ENCODE assay signal across 10 cellular contexts in the genomic region with DNA sequence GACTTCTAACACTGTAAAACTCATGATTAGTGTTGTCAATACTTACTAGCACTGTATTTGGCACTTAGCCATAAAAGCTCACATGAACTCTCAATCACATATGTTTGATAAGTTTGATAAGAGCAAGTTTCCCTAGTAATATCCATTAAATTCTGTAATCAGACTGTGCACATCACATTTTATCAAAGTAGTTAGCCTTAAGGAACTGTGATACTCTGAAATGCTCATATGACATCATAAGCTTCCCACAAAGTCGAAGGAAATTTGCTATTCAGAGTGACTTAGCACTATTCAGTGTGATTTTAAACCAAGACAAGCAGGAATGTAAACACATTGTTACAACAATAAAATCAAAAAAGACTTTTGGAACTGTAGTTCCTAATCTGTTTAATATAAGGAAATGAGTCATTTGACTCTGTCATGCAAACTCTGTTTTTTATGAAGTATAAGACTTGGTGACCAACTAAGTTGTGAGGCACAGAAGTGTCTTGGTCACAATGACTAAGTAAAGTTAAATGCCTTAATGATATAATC. TPM values are rescaled to one million over a fixed set of nuclear protein-coding genes. Genes with fewer than 3 reads are reported as not detected.
DNase-seq lines count a peak whose midpoint lies in the region; ATAC-seq and TF ChIP-seq lines count a peak whose summit lies in the region.
"Had no signal": no experiment of that assay in that cellular context is flagged by ENCODE, and none has a peak within 500 bp of the region (broad histone marks: within the 10 kb centered on the region; RNA-seq: fewer than 3 reads in every experiment).

No MANE protein-coding gene starts in this region.

- H3K4me1 ChIP-seq in HUES48 (ENCODE audit: control insufficient read depth, insufficient read depth, low read length) (peaks cover 18% of the 10 kb centered on the region; the same call in 1 of the 2 replicates), gastrocnemius medialis (no peaks in the 10 kb centered on the region)
- H3K4me1 ChIP-seq: BLaER1, parathyroid adenoma had no signal

- peak overlapping the region; percentile 2 for H3K27ac ChIP-seq in HUES48 (ENCODE audit: low read depth, low read length)
- no peak overlapping the region for H3K27ac ChIP-seq in gastrocnemius medialis
- H3K27ac ChIP-seq: BLaER1, parathyroid adenoma had no signal

- peak overlapping the region; percentile 85 for H3K27ac Mint-ChIP-seq in chondrocyte (ENCODE audit: unreplicated experiment)
- no peak overlapping the region for H3K27ac Mint-ChIP-seq in stimulated activated effector memory CD8-positive, alpha-beta T cell treated with anti-CD3 and anti-CD28 coated beads, Interleukin-12 subunit alpha, Interleukin-12 subunit beta, amount 100 ng/mL, for 72 hours
- H3K27ac Mint-ChIP-seq in activated naive CD4-positive, alpha-beta T cell treated with anti-CD3 and anti-CD28 coated beads, Interleukin-2, amount 10 ng/mL, durations not matched to agents 7 days and 5 days: no peak overlapping the region

- H3K4me1 Mint-ChIP-seq in chondrocyte (ENCODE audit: low read depth): peaks cover 54% of the 10 kb centered on the region
- no peaks in the 10 kb centered on the region for H3K4me1 Mint-ChIP-seq in stimulated activated effector memory CD8-positive, alpha-beta T cell treated with anti-CD3 and anti-CD28 coated beads, Interleukin-12 subunit alpha, Interleukin-12 subunit beta, amount 100 ng/mL, for 72 hours
- H3K4me1 Mint-ChIP-seq in activated naive CD4-positive, alpha-beta T cell treated with anti-CD3 and anti-CD28 coated beads, Interleukin-2, amount 10 ng/mL, durations not matched to agents 7 days and 5 days: peaks cover 11% of the 10 kb centered on the region

- intact Hi-C loops in gastrocnemius medialis (cut with DNase I; ENCODE audit: low total_unique reads): no loop called here

- H3K4me3 Mint-ChIP-seq in chondrocyte (ENCODE audit: unreplicated experiment): no peak overlapping the region
- no peak overlapping the region for H3K4me3 Mint-ChIP-seq in stimulated activated effector memory CD8-positive, alpha-beta T cell treated with anti-CD3 and anti-CD28 coated beads, Interleukin-12 subunit alpha, Interleukin-12 subunit beta, amount 100 ng/mL, for 72 hours
- H3K4me3 Mint-ChIP-seq in activated naive CD4-positive, alpha-beta T cell treated with anti-CD3 and anti-CD28 coated beads, Interleukin-2, amount 10 ng/mL, durations not matched to agents 7 days and 5 days: no peak overlapping the region

- CTCF ChIA-PET in activated naive CD4-positive, alpha-beta T cell treated with anti-CD3 and anti-CD28 coated beads, Interleukin-2, amount 10 ng/mL, durations not matched to agents 7 days and 5 days (lab: Charles Lee): no interaction called here

- peaks cover 49% of the 10 kb centered on the region for H3K36me3 ChIP-seq in HUES48 (ENCODE audit: control insufficient read depth, insufficient read depth, low read length)
- H3K36me3 ChIP-seq in gastrocnemius medialis: no peaks in the 10 kb centered on the region
- H3K36me3 ChIP-seq: BLaER1 had no signal

- H3K4me3 ChIP-seq in HUES48 (ENCODE audit: low read depth, low read length) (no peak overlapping the region), gastrocnemius medialis (no peak overlapping the region)
- H3K4me3 ChIP-seq: BLaER1 had no signal

- TF ChIP-seq CTCF in chondrocyte (IDR thresholded peaks at IDR 0.05): no peak
- TF ChIP-seq CTCF in gastrocnemius medialis (IDR thresholded peaks at IDR 0.05 in 4 of 5, conservative IDR thresholded peaks at IDR 0.05 in 1 of 5): no peak

- H3K27me3 ChIP-seq in HUES48 (ENCODE audit: control insufficient read depth, insufficient read depth, low read length) (no peaks in the 10 kb centered on the region), gastrocnemius medialis (no peaks in the 10 kb centered on the region)
- H3K27me3 ChIP-seq: BLaER1 had no signal

- H3K9me3 Mint-ChIP-seq in chondrocyte (ENCODE audit: low read depth): no peaks in the 10 kb centered on the region
- H3K9me3 Mint-ChIP-seq in stimulated activated effector memory CD8-positive, alpha-beta T cell treated with anti-CD3 and anti-CD28 coated beads, Interleukin-12 subunit alpha, Interleukin-12 subunit beta, amount 100 ng/mL, for 72 hours: peaks cover 4% of the 10 kb centered on the region
- H3K9me3 Mint-ChIP-seq in activated naive CD4-positive, alpha-beta T cell treated with anti-CD3 and anti-CD28 coated beads, Interleukin-2, amount 10 ng/mL, durations not matched to agents 7 days and 5 days: no peaks in the 10 kb centered on the region

- H3K36me3 Mint-ChIP-seq in chondrocyte (ENCODE audit: low read depth): peaks cover 10% of the 10 kb centered on the region
- H3K36me3 Mint-ChIP-seq in stimulated activated effector memory CD8-positive, alpha-beta T cell treated with anti-CD3 and anti-CD28 coated beads, Interleukin-12 subunit alpha, Interleukin-12 subunit beta, amount 100 ng/mL, for 72 hours: no peaks in the 10 kb centered on the region
- H3K36me3 Mint-ChIP-seq in activated naive CD4-positive, alpha-beta T cell treated with anti-CD3 and anti-CD28 coated beads, Interleukin-2, amount 10 ng/mL, durations not matched to agents 7 days and 5 days: peaks cover 2% of the 10 kb centered on the region

- H3K9me3 ChIP-seq in HUES48 (ENCODE audit: control insufficient read depth, insufficient read depth, low read length) (no peaks in the 10 kb centered on the region), gastrocnemius medialis (no peaks in the 10 kb centered on the region)
- H3K9me3 ChIP-seq: BLaER1 had no signal

- peak; percentile 61 for ATAC-seq in stimulated activated effector memory CD8-positive, alpha-beta T cell treated with anti-CD3 and anti-CD28 coated beads, Interleukin-12 subunit alpha, Interleukin-12 subunit beta, amount 100 ng/mL, for 72 hours
- no peak for ATAC-seq in gastrocnemius medialis

- DNase-seq in NOMO-1 treated with DMSO at 0.1 percent for 48 hours (lab: John Stamatoyannopoulos, UW; ENCODE audit: unreplicated experiment) (peak; percentile 47), NOMO-1 treated with dmso at 0.1 percent for 144 hours (lab: John Stamatoyannopoulos, UW; ENCODE audit: unreplicated experiment) (no peak), chondrocyte (ENCODE audit: low spot score) (no peak), DMS114 treated with DMSO at 0.1 percent for 48 hours (lab: John Stamatoyannopoulos, UW; ENCODE audit: unreplicated experiment) (no peak), gastrocnemius medialis (no peak)
- DNase-seq in stimulated activated effector memory CD8-positive, alpha-beta T cell treated with anti-CD3 and anti-CD28 coated beads, Interleukin-12 subunit alpha, Interleukin-12 subunit beta, amount 100 ng/mL, for 72 hours (ENCODE audit: low spot score in 2 of 2): no peak
- no peak for DNase-seq in activated naive CD4-positive, alpha-beta T cell treated with anti-CD3 and anti-CD28 coated beads, Interleukin-2, amount 10 ng/mL, durations not matched to agents 7 days and 5 days

- no peak for TF ChIP-seq POLR2A in gastrocnemius medialis (IDR thresholded peaks at IDR 0.05)

- in situ Hi-C loops in gastrocnemius medialis (cut with MboI; ENCODE audit: low sequenced_read_pairs in 4 of 4): no loop called here

- no peaks in the 10 kb centered on the region for H3K27me3 Mint-ChIP-seq in chondrocyte (ENCODE audit: low read depth)
- no peaks in the 10 kb centered on the region for H3K27me3 Mint-ChIP-seq in activated naive CD4-positive, alpha-beta T cell treated with anti-CD3 and anti-CD28 coated beads, Interleukin-2, amount 10 ng/mL, durations not matched to agents 7 days and 5 days

- no peak overlapping the region for H3K9ac ChIP-seq in HUES48 (ENCODE audit: low read depth, low read length)
- H3K9ac ChIP-seq: BLaER1, parathyroid adenoma had no signal

RNA-seq across cellular contexts. Expression of gene SLC7A11, which starts 6.7 kb away (rescaled TPM):
- total RNA-seq in chondrocyte (5.6 to 31.5 TPM (median 29.7 TPM) in 3 replicates), gastrocnemius medialis (under 1 TPM in 2 of 4 donors, not detected in 2; 0.10 to 0.11 TPM)
